14 cellular contexts compared by ENCODE assay signal in the genomic region with DNA sequence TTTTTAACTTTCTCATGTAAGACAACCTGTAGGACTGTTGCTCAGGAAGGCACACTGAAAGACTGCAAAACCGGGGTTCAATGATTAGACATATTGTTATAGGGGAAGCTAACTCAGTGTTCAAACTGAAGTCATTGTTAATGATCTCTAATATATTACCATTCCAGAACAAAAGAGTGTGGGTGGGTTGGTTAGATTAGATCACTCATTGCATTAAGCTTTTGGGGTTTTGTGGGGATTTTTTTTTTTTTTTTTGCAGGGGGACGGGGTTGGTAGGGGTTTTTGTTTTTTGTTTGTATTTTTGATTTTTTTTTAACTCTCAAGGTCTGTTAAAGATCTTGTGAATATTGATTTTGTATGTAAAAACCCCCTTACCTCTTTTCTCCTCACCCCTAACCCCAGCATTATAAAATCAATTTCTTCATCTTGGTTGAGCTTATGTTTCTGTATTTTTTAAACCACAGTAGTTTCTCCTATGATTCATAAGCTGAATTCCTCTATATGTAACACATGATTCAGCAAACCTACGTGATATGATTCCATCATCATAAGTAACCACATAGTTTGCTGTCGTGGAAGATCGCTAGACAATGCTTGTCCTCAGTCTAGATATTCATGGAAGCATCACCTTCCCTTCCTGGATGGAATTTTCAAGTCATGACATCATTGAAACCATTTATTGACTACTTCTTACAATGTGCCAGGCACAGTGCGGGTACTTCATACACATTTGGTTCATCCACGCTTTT.
A peak's percentile ranks its signal among the peaks of the same experiment; 100 is the strongest.
DNase-seq lines count a peak whose midpoint lies in the region; ATAC-seq lines count a peak whose summit lies in the region.
"Had no signal": no experiment of that assay in that cellular context is flagged by ENCODE, and none has a peak within 500 bp of the region (broad histone marks: within the 10 kb centered on the region; RNA-seq: fewer than 3 reads in every experiment).

No MANE protein-coding gene starts in this region.

- no peak overlapping the region for H3K14ac ChIP-seq in neuronal stem cell (ENCODE audit: low read length)

- no CpG with 5 or more reads among the region's 7 CpGs for WGBS in neuronal stem cell (ENCODE audit: extremely low coverage in 2 of 2, insufficient read length in 2 of 2, insufficient replicate concordance in 1 of 2), 2 donors

- no peak overlapping the region for H2AK5ac ChIP-seq in neuronal stem cell (ENCODE audit: low read depth, low read length)

- H4K8ac ChIP-seq in neuronal stem cell (ENCODE audit: low read depth, low read length) = no peak overlapping the region

- peak; percentile 81 for ATAC-seq in GM18907 (IDR thresholded peaks at IDR 0.05; ENCODE audit: unreplicated experiment)
- peak; percentile 53 for ATAC-seq in HG03565 (IDR thresholded peaks at IDR 0.05; ENCODE audit: unreplicated experiment)
- ATAC-seq: body of pancreas had no signal

- H3K9ac ChIP-seq in neuronal stem cell (ENCODE audit: low read depth, low read length, poor library complexity) = no peak overlapping the region

- no peaks in the 10 kb centered on the region for H3K79me1 ChIP-seq in neuronal stem cell (ENCODE audit: low read depth, low read length)

- H3K9me3 ChIP-seq in neuronal stem cell (replicated peaks in 1 of 2; ENCODE audit: control insufficient read depth in 2 of 2, insufficient read depth in 1 of 2, low read depth in 1 of 2, low read length in 2 of 2) = no peaks in the 10 kb centered on the region
- H3K9me3 ChIP-seq in effector memory CD4-positive, alpha-beta T cell (ENCODE audit: control insufficient read depth, low read length) = no peaks in the 10 kb centered on the region
- H3K9me3 ChIP-seq: body of pancreas, transverse colon had no signal

- H3K4me3 ChIP-seq in neuronal stem cell (ENCODE audit: low read length in 2 of 2) = no peak overlapping the region
- no peak overlapping the region for H3K4me3 ChIP-seq in effector memory CD4-positive, alpha-beta T cell (ENCODE audit: insufficient read depth, low read depth, low read length, poor library complexity, severe bottlenecking)
- H3K4me3 ChIP-seq: body of pancreas, transverse colon had no signal

- no peak overlapping the region for H2BK5ac ChIP-seq in neuronal stem cell (ENCODE audit: low read length)

- H3K27me3 ChIP-seq in neuronal stem cell (ENCODE audit: control insufficient read depth in 3 of 3, insufficient read depth in 3 of 3, low read depth in 1 of 3, low read length in 3 of 3) = no peaks in the 10 kb centered on the region
- no peaks in the 10 kb centered on the region for H3K27me3 ChIP-seq in effector memory CD4-positive, alpha-beta T cell (replicated peaks; ENCODE audit: control insufficient read depth, insufficient read depth, low read length, poor library complexity, severe bottlenecking)
- H3K27me3 ChIP-seq: body of pancreas, transverse colon had no signal

- H3K18ac ChIP-seq in neuronal stem cell (ENCODE audit: low read length) = no peak overlapping the region

- H2BK15ac ChIP-seq in neuronal stem cell (ENCODE audit: low read length) = no peak overlapping the region

- no peak overlapping the region for H3K4me2 ChIP-seq in neuronal stem cell (ENCODE audit: insufficient read depth, low read length, poor library complexity, severe bottlenecking)

- no peak overlapping the region for H3K4ac ChIP-seq in neuronal stem cell (ENCODE audit: low read length)

- H3K36me3 ChIP-seq in neuronal stem cell (replicated peaks in 1 of 2; ENCODE audit: control insufficient read depth in 2 of 2, insufficient read depth in 2 of 2, low read length in 2 of 2) = no peaks in the 10 kb centered on the region
- H3K36me3 ChIP-seq in effector memory CD4-positive, alpha-beta T cell (ENCODE audit: control insufficient read depth, insufficient read depth, low read length) = no peaks in the 10 kb centered on the region
- H3K36me3 ChIP-seq: transverse colon had no signal

- no peak overlapping the region for H2BK120ac ChIP-seq in neuronal stem cell (ENCODE audit: low read depth, low read length)

- peaks cover 2 to 8% of the 10 kb centered on the region in 2 donors for H3K4me1 ChIP-seq in neuronal stem cell (ENCODE audit: control insufficient read depth in 2 of 2, insufficient read depth in 1 of 2, low read depth in 1 of 2, low read length in 2 of 2)
- no peaks in the 10 kb centered on the region for H3K4me1 ChIP-seq in effector memory CD4-positive, alpha-beta T cell (ENCODE audit: control insufficient read depth, insufficient read depth, low read length, poor library complexity, severe bottlenecking)
- H3K4me1 ChIP-seq: body of pancreas had no signal

- DNase-seq in A172 (ENCODE audit: low spot score) (peak; percentile 10), dedifferentiated amniotic fluid mesenchymal stem cell (ENCODE audit: extremely low spot score) (peak; percentile 70), neuronal stem cell (ENCODE audit: low spot score) (no peak), middle frontal gyrus (ENCODE audit: extremely low spot score, low spot score) (no peak), NCI-H2227 (lab: John Stamatoyannopoulos, UW; ENCODE audit: unreplicated experiment) (no peak)
- DNase-seq in effector memory CD4-positive, alpha-beta T cell = no peak
- DNase-seq: body of pancreas, DMS 273 treated with DMSO at 0.1 percent for 48 hours, immature natural killer cell, NCI-H1930, T-helper 9 cell, transverse colon had no signal

- no peak overlapping the region for H2AFZ ChIP-seq in neuronal stem cell (ENCODE audit: low read length)

- no peak overlapping the region for H4K91ac ChIP-seq in neuronal stem cell (ENCODE audit: low read depth, low read length, poor library complexity)

- H3K23ac ChIP-seq in neuronal stem cell (ENCODE audit: low read depth, low read length, poor library complexity) = no peak overlapping the region

- no peak overlapping the region for H2BK12ac ChIP-seq in neuronal stem cell (ENCODE audit: low read length)

- no peak overlapping the region for H3K27ac ChIP-seq in neuronal stem cell (replicated peaks; ENCODE audit: low read length)
- no peak overlapping the region for H3K27ac ChIP-seq in effector memory CD4-positive, alpha-beta T cell (ENCODE audit: insufficient read depth, low read length, poor library complexity, severe bottlenecking)
- H3K27ac ChIP-seq: body of pancreas, transverse colon had no signal

Comparison
In these comparisons a context has a peak if more than half of its experiments do, and no peak if none do; other contexts are left out.
1. DNase-seq: peak in A172 (single experiment) and dedifferentiated amniotic fluid mesenchymal stem cell (single experiment); none in neuronal stem cell (single experiment), middle frontal gyrus (single experiment), NCI-H2227 (single experiment) and effector memory CD4-positive, alpha-beta T cell (0 of 3).